In the genomic region with DNA sequence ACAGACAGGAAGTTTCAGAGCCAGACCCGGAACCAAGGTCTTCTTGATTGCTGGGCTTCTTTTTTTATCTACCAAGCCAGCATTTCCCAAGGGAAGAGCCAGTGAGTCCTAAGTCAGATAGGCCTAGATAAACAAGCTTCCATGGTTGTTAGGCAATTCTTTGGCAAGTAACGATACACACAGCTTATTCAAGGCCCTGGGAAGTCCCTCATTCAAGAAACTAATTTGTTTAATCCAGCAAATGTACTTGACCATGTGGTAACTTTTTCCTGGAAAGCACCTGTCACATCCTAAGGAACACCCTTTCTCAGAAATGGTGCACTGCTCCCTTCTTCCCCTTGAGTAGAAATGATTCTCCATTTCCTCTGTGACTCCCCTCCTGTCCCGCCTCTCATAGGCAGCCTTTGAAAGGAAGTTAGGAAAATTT, we compare ENCODE assay signal across 2 cellular contexts.
TF ChIP-seq lines count a peak whose summit lies in the region.

No MANE protein-coding gene starts in this region.

TF ChIP-seq in IMR-90, 13 proteins besides CTCF, POLR2A, EP300 and RAD21:
- TF ChIP-seq USF2 (IDR thresholded peaks at IDR 0.05; ENCODE audit: low read depth, low read length) (no peak), NFE2L2 (IDR thresholded peaks at IDR 0.05; ENCODE audit: low read depth, low read length) (no peak), CEBPB (IDR thresholded peaks at IDR 0.05; ENCODE audit: low read depth, low read length) (peak; percentile 38; the same call in 1 of the 2 replicates), FOS (IDR thresholded peaks at IDR 0.05; ENCODE audit: low read depth, low read length) (no peak)
- TF ChIP-seq, protein P1, sequence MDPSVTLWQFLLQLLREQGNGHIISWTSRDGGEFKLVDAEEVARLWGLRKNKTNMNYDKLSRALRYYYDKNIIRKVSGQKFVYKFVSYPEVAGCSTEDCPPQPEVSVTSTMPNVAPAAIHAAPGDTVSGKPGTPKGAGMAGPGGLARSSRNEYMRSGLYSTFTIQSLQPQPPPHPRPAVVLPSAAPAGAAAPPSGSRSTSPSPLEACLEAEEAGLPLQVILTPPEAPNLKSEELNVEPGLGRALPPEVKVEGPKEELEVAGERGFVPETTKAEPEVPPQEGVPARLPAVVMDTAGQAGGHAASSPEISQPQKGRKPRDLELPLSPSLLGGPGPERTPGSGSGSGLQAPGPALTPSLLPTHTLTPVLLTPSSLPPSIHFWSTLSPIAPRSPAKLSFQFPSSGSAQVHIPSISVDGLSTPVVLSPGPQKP (IDR thresholded peaks at IDR 0.05; ENCODE audit: borderline replicate concordance, low read depth, low read length): no peak
TF ChIP-seq in IMR-90: peak in this region for 1.

TF ChIP-seq in HEK293T, 16 proteins besides CTCF, POLR2A, EP300 and RAD21 (continued from another document):
- TF ChIP-seq, protein P2, sequence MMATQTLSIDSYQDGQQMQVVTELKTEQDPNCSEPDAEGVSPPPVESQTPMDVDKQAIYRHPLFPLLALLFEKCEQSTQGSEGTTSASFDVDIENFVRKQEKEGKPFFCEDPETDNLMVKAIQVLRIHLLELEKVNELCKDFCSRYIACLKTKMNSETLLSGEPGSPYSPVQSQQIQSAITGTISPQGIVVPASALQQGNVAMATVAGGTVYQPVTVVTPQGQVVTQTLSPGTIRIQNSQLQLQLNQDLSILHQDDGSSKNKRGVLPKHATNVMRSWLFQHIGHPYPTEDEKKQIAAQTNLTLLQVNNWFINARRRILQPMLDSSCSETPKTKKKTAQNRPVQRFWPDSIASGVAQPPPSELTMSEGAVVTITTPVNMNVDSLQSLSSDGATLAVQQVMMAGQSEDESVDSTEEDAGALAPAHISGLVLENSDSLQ (IDR thresholded peaks at IDR 0.05): no peak
- no peak for TF ChIP-seq L3MBTL2 (conservative IDR thresholded peaks at IDR 0.05)
- TF ChIP-seq TARDBP (IDR thresholded peaks at IDR 0.05): no peak
- no peak for TF ChIP-seq ELF4 (IDR thresholded peaks at IDR 0.05)
- TF ChIP-seq FOXK2 (IDR thresholded peaks at IDR 0.05): no peak
- TF ChIP-seq FOXA1 (IDR thresholded peaks at IDR 0.05): no peak
- TF ChIP-seq LEF1 (IDR thresholded peaks at IDR 0.05; ENCODE audit: borderline replicate concordance): no peak
- TF ChIP-seq HDGF (IDR thresholded peaks at IDR 0.05; ENCODE audit: borderline replicate concordance): no peak
- no peak for TF ChIP-seq NFRKB (IDR thresholded peaks at IDR 0.05)
